In the genomic region with DNA sequence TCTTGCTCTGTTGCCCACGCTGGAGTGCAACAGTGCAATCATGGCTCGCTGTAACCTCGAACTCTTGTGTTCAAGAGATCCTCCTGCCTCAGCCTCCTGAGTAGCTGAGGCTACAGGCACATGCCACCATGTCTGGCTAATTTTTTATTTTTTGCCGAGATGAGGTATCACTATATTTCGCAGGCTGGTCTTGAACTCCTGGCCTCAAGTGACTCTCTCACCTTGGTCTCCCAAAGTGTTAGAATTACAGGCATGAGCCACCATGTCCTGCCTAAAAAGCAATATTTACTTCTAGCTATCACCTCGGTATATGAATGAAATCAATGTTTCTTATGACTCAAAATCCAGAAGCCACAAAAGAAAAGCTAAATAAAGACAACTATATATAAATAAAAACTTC, we compare ENCODE assay signal across 1 cellular context.
TF ChIP-seq lines count a peak whose summit lies in the region.

No MANE protein-coding gene starts in this region.

TF ChIP-seq in K562, 482 proteins besides CTCF, POLR2A, EP300 and RAD21:
- no peak for TF ChIP-seq SIN3B (IDR thresholded peaks at IDR 0.05; ENCODE audit: low read depth)
- TF ChIP-seq FOS (IDR thresholded peaks at IDR 0.05; ENCODE audit: extremely low read depth, insufficient read length): no peak
- TF ChIP-seq, protein P1, sequence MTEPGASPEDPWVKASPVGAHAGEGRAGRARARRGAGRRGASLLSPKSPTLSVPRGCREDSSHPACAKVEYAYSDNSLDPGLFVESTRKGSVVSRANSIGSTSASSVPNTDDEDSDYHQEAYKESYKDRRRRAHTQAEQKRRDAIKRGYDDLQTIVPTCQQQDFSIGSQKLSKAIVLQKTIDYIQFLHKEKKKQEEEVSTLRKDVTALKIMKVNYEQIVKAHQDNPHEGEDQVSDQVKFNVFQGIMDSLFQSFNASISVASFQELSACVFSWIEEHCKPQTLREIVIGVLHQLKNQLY (CRISPR knock-in tag; conservative IDR thresholded peaks at IDR 0.05): no peak
- TF ChIP-seq, protein P2, sequence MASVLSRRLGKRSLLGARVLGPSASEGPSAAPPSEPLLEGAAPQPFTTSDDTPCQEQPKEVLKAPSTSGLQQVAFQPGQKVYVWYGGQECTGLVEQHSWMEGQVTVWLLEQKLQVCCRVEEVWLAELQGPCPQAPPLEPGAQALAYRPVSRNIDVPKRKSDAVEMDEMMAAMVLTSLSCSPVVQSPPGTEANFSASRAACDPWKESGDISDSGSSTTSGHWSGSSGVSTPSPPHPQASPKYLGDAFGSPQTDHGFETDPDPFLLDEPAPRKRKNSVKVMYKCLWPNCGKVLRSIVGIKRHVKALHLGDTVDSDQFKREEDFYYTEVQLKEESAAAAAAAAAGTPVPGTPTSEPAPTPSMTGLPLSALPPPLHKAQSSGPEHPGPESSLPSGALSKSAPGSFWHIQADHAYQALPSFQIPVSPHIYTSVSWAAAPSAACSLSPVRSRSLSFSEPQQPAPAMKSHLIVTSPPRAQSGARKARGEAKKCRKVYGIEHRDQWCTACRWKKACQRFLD (CRISPR knock-in tag; IDR thresholded peaks at IDR 0.05): no peak
- TF ChIP-seq LEF1 (IDR thresholded peaks at IDR 0.05): no peak
- TF ChIP-seq, protein P3, sequence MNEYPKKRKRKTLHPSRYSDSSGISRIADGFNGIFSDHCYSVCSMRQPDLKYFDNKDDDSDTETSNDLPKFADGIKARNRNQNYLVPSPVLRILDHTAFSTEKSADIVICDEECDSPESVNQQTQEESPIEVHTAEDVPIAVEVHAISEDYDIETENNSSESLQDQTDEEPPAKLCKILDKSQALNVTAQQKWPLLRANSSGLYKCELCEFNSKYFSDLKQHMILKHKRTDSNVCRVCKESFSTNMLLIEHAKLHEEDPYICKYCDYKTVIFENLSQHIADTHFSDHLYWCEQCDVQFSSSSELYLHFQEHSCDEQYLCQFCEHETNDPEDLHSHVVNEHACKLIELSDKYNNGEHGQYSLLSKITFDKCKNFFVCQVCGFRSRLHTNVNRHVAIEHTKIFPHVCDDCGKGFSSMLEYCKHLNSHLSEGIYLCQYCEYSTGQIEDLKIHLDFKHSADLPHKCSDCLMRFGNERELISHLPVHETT (CRISPR knock-in tag; conservative IDR thresholded peaks at IDR 0.05 in 1 of 2, IDR thresholded peaks at IDR 0.05 in 1 of 2): 0 out of 4 replicates have a peak, but pooled peaks of 1 of the 2 experiments have one; percentile 30
- TF ChIP-seq KLF13 (tag; IDR thresholded peaks at IDR 0.05; ENCODE audit: borderline replicate concordance, low read depth): no peak
- TF ChIP-seq, protein P4, sequence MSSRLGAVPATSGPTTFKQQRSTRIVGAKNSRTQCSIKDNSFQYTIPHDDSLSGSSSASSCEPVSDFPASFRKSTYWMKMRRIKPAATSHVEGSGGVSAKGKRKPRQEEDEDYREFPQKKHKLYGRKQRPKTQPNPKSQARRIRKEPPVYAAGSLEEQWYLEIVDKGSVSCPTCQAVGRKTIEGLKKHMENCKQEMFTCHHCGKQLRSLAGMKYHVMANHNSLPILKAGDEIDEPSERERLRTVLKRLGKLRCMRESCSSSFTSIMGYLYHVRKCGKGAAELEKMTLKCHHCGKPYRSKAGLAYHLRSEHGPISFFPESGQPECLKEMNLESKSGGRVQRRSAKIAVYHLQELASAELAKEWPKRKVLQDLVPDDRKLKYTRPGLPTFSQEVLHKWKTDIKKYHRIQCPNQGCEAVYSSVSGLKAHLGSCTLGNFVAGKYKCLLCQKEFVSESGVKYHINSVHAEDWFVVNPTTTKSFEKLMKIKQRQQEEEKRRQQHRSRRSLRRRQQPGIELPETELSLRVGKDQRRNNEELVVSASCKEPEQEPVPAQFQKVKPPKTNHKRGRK (tag; IDR thresholded peaks at IDR 0.05): peak; percentile 56
- no peak for TF ChIP-seq ZC3H4 (CRISPR knock-in tag; IDR thresholded peaks at IDR 0.05; ENCODE audit: borderline replicate concordance)
- TF ChIP-seq, protein P5, sequence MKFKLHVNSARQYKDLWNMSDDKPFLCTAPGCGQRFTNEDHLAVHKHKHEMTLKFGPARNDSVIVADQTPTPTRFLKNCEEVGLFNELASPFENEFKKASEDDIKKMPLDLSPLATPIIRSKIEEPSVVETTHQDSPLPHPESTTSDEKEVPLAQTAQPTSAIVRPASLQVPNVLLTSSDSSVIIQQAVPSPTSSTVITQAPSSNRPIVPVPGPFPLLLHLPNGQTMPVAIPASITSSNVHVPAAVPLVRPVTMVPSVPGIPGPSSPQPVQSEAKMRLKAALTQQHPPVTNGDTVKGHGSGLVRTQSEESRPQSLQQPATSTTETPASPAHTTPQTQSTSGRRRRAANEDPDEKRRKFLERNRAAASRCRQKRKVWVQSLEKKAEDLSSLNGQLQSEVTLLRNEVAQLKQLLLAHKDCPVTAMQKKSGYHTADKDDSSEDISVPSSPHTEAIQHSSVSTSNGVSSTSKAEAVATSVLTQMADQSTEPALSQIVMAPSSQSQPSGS (CRISPR knock-in tag; IDR thresholded peaks at IDR 0.05): no peak
- TF ChIP-seq ZSCAN32 (CRISPR knock-in tag; IDR thresholded peaks at IDR 0.05): no peak
- no peak for TF ChIP-seq SMARCA5 (IDR thresholded peaks at IDR 0.05)
- no peak for TF ChIP-seq ZNF354B (CRISPR knock-in tag; IDR thresholded peaks at IDR 0.05)
- no peak for TF ChIP-seq ZEB2 (IDR thresholded peaks at IDR 0.05)
- TF ChIP-seq EP400 (IDR thresholded peaks at IDR 0.05): 0 out of 2 replicates have a peak, but pooled peaks have one; percentile 6
- TF ChIP-seq HIVEP1 (CRISPR knock-in tag; IDR thresholded peaks at IDR 0.05): no peak
